ENCODE assay signal across 18 cellular contexts in the genomic region with DNA sequence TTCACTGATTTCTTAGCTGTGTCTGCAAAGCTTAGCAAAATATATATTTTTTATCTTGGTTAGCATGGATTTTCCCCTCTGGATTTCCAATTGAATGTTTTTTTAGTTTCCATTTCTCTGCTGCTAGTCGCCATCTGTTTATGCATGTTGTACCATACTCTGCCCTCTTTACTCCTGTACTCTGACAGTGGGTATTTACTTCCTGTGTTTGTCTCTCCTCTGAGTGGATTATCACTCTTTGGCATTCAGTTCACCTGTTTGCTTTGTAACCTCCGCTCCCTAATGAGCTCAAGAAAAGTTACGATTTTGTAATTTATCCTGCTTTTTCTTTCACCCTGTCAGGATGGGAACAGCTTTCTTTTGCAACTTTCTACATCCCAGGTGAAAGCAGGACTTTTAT. TPM values are rescaled to one million over a fixed set of nuclear protein-coding genes. Genes with fewer than 3 reads are reported as not detected.
DNase-seq lines count a peak whose midpoint lies in the region; ATAC-seq and TF ChIP-seq lines count a peak whose summit lies in the region.
"Had no signal": no experiment of that assay in that cellular context is flagged by ENCODE, and none has a peak within 500 bp of the region (broad histone marks: within the 10 kb centered on the region; RNA-seq: fewer than 3 reads in every experiment).

No MANE protein-coding gene starts in this region.

- ATAC-seq in left ventricle myocardium superior, result no peak
- ATAC-seq: activated CD8-positive, alpha-beta memory T cell treated with anti-CD3 and anti-CD28 coated beads, Interleukin-2, amount 10 ng/mL, durations not matched to agents 7 days and 5 days; sciatic nerve had no signal

- TF ChIP-seq CTCF in osteoblast (IDR thresholded peaks at IDR 0.05; ENCODE audit: extremely low read depth, low read depth, low read length), result no peak

- in situ Hi-C loops in GM23248 (cut with MboI), result no loop called here

- intact Hi-C loops in left ventricle myocardium superior (cut with micrococcal nuclease), result no loop called here

- no peak overlapping the region for H3K9ac ChIP-seq in GM23248

- peaks cover 67% of the 10 kb centered on the region for H3F3A ChIP-seq in GM23248 (ENCODE audit: insufficient read depth)

- H4K20me1 ChIP-seq in GM23248 (ENCODE audit: insufficient read depth) (no peaks in the 10 kb centered on the region), osteoblast (ENCODE audit: insufficient read depth, low read length) (no peaks in the 10 kb centered on the region)

- H2AFZ ChIP-seq in GM23248 (no peak overlapping the region), osteoblast (ENCODE audit: low read length) (no peak overlapping the region)

- no peak for DNase-seq in GM23248
- peak; percentile 11 for DNase-seq in NCI-H2029 treated with DMSO at 0.1 percent for 48 hours (lab: John Stamatoyannopoulos, UW)
- DNase-seq in dermis microvascular lymphatic vessel endothelial cell (ENCODE audit: low read depth in 2 of 2), result peak; percentile 3 to 19
- DNase-seq in osteoblast (ENCODE audit: insufficient read length, low spot score, missing footprints), result no peak
- DNase-seq in left ventricle myocardium superior, result no peak
- no peak for DNase-seq in dermis blood vessel endothelial cell
- DNase-seq in caudate nucleus (lab: John Stamatoyannopoulos, UW), result no peak
- DNase-seq: activated CD4-positive, alpha-beta T cell treated with anti-CD3 and anti-CD28 coated beads for 4 hours; activated CD8-positive, alpha-beta memory T cell treated with anti-CD3 and anti-CD28 coated beads, Interleukin-2, amount 10 ng/mL, durations not matched to agents 7 days and 5 days; Caco-2; EL; glutamatergic neuron; KBM-7; NCI-H2081; NCI-H526 treated with DMSO at 0.1 percent for 48 hours; stimulated activated naive CD4-positive, alpha-beta T cell had no signal

- peak overlapping the region; percentile 75 for H3K27ac ChIP-seq in GM23248
- peak overlapping the region; percentile 83 for H3K27ac ChIP-seq in osteoblast (ENCODE audit: low read depth, low read length)
- H3K27ac ChIP-seq in caudate nucleus (ENCODE audit: low read depth, low read length), result no peak overlapping the region
- H3K27ac ChIP-seq: tibial nerve had no signal

- 99% methylated on average over 3 of the region's 3 CpGs for WGBS in GM23248 (ENCODE audit: low coverage in 1 of 2, low lambda C conversion rate in 2 of 2, missing lambda C conversion rate in 2 of 2), 2 experiments

- H3K9me3 ChIP-seq in GM23248 (ENCODE audit: low read depth) (no peaks in the 10 kb centered on the region), osteoblast (ENCODE audit: low read depth, low read length) (no peaks in the 10 kb centered on the region)
- H3K9me3 ChIP-seq: Caco-2, tibial nerve had no signal

- H3K79me2 ChIP-seq in GM23248 (ENCODE audit: insufficient read depth) (peaks cover 35% of the 10 kb centered on the region), osteoblast (ENCODE audit: insufficient read depth, low read length) (peaks cover 8% of the 10 kb centered on the region)

- H3K36me3 ChIP-seq in GM23248 (ENCODE audit: low read depth) (peaks cover 16% of the 10 kb centered on the region; the same call in 1 of the 2 replicates), osteoblast (ENCODE audit: insufficient read depth, low read length) (peaks cover 4% of the 10 kb centered on the region)

- H3K4me3 ChIP-seq in GM23248, result no peak overlapping the region
- no peak overlapping the region for H3K4me3 ChIP-seq in osteoblast (ENCODE audit: insufficient read depth, low read length)
- H3K4me3 ChIP-seq: tibial nerve had no signal

- no peaks in the 10 kb centered on the region for H3K9me2 ChIP-seq in GM23248 (ENCODE audit: insufficient read depth)

- peak overlapping the region; percentile 50 for H3K4me2 ChIP-seq in GM23248 (ENCODE audit: unreplicated experiment)
- H3K4me2 ChIP-seq in osteoblast (ENCODE audit: insufficient read depth, low read length), result peak overlapping the region; percentile 40

- H3K4me1 ChIP-seq in GM23248 (ENCODE audit: insufficient read depth), result peaks cover 61% of the 10 kb centered on the region
- H3K4me1 ChIP-seq in osteoblast (ENCODE audit: insufficient read depth, low read length), result peaks cover 44% of the 10 kb centered on the region

- H3K27me3 ChIP-seq in GM23248 (replicated peaks; ENCODE audit: insufficient read depth) (no peaks in the 10 kb centered on the region), osteoblast (ENCODE audit: insufficient read depth, low read length) (no peaks in the 10 kb centered on the region)
- H3K27me3 ChIP-seq: tibial nerve had no signal

RNA-seq across cellular contexts. Expression of gene PDHX, which starts 59.1 kb away (rescaled TPM):
- total RNA-seq in GM23248 (2014; rRNA removed; shearing (Covaris generic)), result 28.1 and 40.1 TPM in 2 replicates
- polyA plus RNA-seq in GM23248 (2016; fragmentation: Nextera tagmentation; extraction: Ambion mirVana), result 33.4 and 36.1 TPM in 2 replicates
- total RNA-seq in dermis microvascular lymphatic vessel endothelial cell (15.3 and 15.4 TPM in 2 replicates), osteoblast (25.9 and 29.7 TPM in 2 replicates), left ventricle myocardium superior (147 TPM), dermis blood vessel endothelial cell (27.4 and 36.2 TPM in 2 replicates)

RNA-seq across cellular contexts. Expression of gene APIP, which starts 59.3 kb away (rescaled TPM):
- total RNA-seq in GM23248 (2014; rRNA removed; shearing (Covaris generic)), result 22.5 and 23.1 TPM in 2 replicates
- polyA plus RNA-seq in GM23248 (2016; fragmentation: Nextera tagmentation; extraction: Ambion mirVana), result 25.2 and 25.9 TPM in 2 replicates
- total RNA-seq in dermis microvascular lymphatic vessel endothelial cell (9.0 and 16.6 TPM in 2 replicates), osteoblast (23.9 and 27.5 TPM in 2 replicates), left ventricle myocardium superior (25.5 TPM), dermis blood vessel endothelial cell (12.2 and 23.5 TPM in 2 replicates)

Comparison
In these comparisons a context has a peak if more than half of its experiments do, and no peak if none do; other contexts are left out.
1. DNase-seq: peak in NCI-H2029 treated with DMSO at 0.1 percent for 48 hours (single experiment) and dermis microvascular lymphatic vessel endothelial cell (2 of 2); none in GM23248 (single experiment), osteoblast (single experiment), left ventricle myocardium superior (single experiment), dermis blood vessel endothelial cell (single experiment) and caudate nucleus (0 of 61).